ENCODE assay signal across 1 cellular context in the genomic region with DNA sequence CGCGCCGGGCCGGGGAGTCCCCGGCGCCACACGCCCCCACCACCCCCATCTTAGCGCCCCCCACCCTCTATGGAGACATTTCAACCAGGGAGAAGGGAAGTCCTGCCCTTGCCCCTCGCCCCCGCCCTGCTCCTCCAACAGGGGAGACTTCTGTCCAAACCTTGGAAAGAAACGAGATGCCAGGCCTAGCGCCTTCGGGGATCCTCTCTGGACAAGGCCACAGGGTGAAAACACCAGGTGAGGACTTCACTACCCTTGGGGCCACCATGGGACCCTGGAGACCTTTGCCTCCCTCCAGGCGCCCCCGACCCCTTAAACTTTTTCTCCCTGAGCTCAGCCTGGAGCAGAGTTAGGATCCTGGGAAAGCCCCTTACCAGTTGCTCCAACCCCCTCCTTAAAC.
TF ChIP-seq lines count a peak whose summit lies in the region.

No MANE protein-coding gene starts in this region.

TF ChIP-seq in SK-N-SH, 30 proteins besides CTCF, POLR2A, EP300 and RAD21 (continued from another document):
- TF ChIP-seq, protein P1, sequence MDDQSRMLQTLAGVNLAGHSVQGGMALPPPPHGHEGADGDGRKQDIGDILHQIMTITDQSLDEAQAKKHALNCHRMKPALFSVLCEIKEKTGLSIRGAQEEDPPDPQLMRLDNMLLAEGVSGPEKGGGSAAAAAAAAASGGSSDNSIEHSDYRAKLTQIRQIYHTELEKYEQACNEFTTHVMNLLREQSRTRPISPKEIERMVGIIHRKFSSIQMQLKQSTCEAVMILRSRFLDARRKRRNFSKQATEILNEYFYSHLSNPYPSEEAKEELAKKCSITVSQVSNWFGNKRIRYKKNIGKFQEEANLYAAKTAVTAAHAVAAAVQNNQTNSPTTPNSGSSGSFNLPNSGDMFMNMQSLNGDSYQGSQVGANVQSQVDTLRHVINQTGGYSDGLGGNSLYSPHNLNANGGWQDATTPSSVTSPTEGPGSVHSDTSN (IDR thresholded peaks at IDR 0.05) = no peak
- TF ChIP-seq TCF12 (IDR thresholded peaks at IDR 0.05) (no peak), MXI1 (IDR thresholded peaks at IDR 0.05; ENCODE audit: low read depth, low read length) (no peak), TAF1 (IDR thresholded peaks at IDR 0.05; ENCODE audit: borderline replicate concordance, low read depth, low read length) (no peak), GATA2 (CRISPR knock-in tag; IDR thresholded peaks at IDR 0.05) (no peak), JUND (IDR thresholded peaks at IDR 0.05) (no peak), NFIC (IDR thresholded peaks at IDR 0.05; ENCODE audit: borderline replicate concordance) (no peak), MEF2A (IDR thresholded peaks at IDR 0.05; ENCODE audit: borderline replicate concordance, low read depth) (no peak), FOXM1 (IDR thresholded peaks at IDR 0.05; ENCODE audit: low read depth) (no peak), SMC3 (IDR thresholded peaks at IDR 0.05; ENCODE audit: low read depth, low read length) (no peak), CHD2 (IDR thresholded peaks at IDR 0.05; ENCODE audit: low read length, partially characterized antibody) (no peak), FOSL2 (IDR thresholded peaks at IDR 0.05; ENCODE audit: borderline replicate concordance, low read depth) (no peak)
- TF ChIP-seq, protein P2, sequence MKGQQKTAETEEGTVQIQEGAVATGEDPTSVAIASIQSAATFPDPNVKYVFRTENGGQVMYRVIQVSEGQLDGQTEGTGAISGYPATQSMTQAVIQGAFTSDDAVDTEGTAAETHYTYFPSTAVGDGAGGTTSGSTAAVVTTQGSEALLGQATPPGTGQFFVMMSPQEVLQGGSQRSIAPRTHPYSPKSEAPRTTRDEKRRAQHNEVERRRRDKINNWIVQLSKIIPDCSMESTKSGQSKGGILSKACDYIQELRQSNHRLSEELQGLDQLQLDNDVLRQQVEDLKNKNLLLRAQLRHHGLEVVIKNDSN (IDR thresholded peaks at IDR 0.05; ENCODE audit: borderline replicate concordance, low read depth) = no peak
